In the genomic region with DNA sequence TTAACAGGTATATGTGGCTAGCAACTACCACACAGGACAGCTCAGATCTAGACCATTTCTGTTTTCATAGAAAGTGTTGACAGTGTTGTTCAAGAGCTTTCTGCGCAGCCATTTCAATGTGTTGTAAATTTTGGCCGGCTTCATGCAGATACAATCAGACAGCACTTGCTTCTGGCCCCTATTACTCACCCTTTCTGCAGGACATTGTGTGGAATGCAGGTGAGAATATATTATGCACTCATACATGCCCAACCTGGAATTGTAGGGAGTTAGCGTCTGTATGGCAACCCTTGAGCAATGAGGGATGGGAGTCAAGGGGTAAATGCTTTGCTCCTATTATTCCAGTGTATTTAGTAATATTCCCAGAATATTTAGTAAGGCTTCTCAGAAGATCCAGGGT, we compare ENCODE assay signal across 22 cellular contexts.
DNase-seq lines count a peak whose midpoint lies in the region; ATAC-seq and TF ChIP-seq lines count a peak whose summit lies in the region.
"Had no signal": no experiment of that assay in that cellular context is flagged by ENCODE, and none has a peak within 500 bp of the region (broad histone marks: within the 10 kb centered on the region; RNA-seq: fewer than 3 reads in every experiment).

No MANE protein-coding gene starts in this region.

- H3K4me2 ChIP-seq in PC-3 (ENCODE audit: low read length) (no peak overlapping the region), mesendoderm (ENCODE audit: low read length) (no peak overlapping the region), trophoblast cell (ENCODE audit: low read length) (no peak overlapping the region)
- H3K4me2 ChIP-seq: BLaER1 had no signal

- CTCF ChIA-PET in PC-3 (lab: Charles Lee) = no interaction called here

- H4K8ac ChIP-seq in mesendoderm (ENCODE audit: low read depth, low read length) (no peak overlapping the region), trophoblast cell (ENCODE audit: low read depth, low read length) (no peak overlapping the region)

- no peak overlapping the region for H3K23ac ChIP-seq in mesendoderm (ENCODE audit: low read length)
- no peak overlapping the region for H3K23ac ChIP-seq in trophoblast cell (ENCODE audit: low read length)

- no peak overlapping the region for H4K5ac ChIP-seq in mesendoderm (ENCODE audit: low read length)

- no peaks in the 10 kb centered on the region for H3K4me1 ChIP-seq in PC-3 (ENCODE audit: insufficient read depth, low read length)
- no peaks in the 10 kb centered on the region for H3K4me1 ChIP-seq in mesendoderm (ENCODE audit: control insufficient read depth, low read depth, low read length)
- H3K4me1 ChIP-seq in trophoblast cell (ENCODE audit: control insufficient read depth in 1 of 2, insufficient read depth in 2 of 2, low read length in 2 of 2) = peaks cover 0 to 5% of the 10 kb centered on the region in 2 experiments
- H3K4me1 ChIP-seq: BLaER1 had no signal

- no peak for TF ChIP-seq CTCF in PC-3 (conservative IDR thresholded peaks at IDR 0.05; ENCODE audit: low read depth, low read length)

- H3K4ac ChIP-seq in mesendoderm (ENCODE audit: low read depth, low read length) (no peak overlapping the region), trophoblast cell (ENCODE audit: low read depth, low read length) (no peak overlapping the region)

- H4K12ac ChIP-seq in trophoblast cell (ENCODE audit: low read depth, low read length) = no peak overlapping the region

- H3K79me2 ChIP-seq in PC-3 (ENCODE audit: low read length) = no peaks in the 10 kb centered on the region
- H3K79me2 ChIP-seq in mesendoderm (ENCODE audit: control insufficient read depth, insufficient read depth, low read length) = no peaks in the 10 kb centered on the region
- no peaks in the 10 kb centered on the region for H3K79me2 ChIP-seq in trophoblast cell (ENCODE audit: control insufficient read depth, insufficient read depth, low read length, poor library complexity)

- no peak overlapping the region for H3K27ac ChIP-seq in PC-3 (ENCODE audit: low read length)
- H3K27ac ChIP-seq in mesendoderm (ENCODE audit: low read depth, low read length) = no peak overlapping the region
- no peak overlapping the region for H3K27ac ChIP-seq in trophoblast cell (ENCODE audit: low read depth, low read length)
- H3K27ac ChIP-seq: BLaER1 had no signal

- no peaks in the 10 kb centered on the region for H3F3A ChIP-seq in PC-3 (ENCODE audit: low read length, unreplicated experiment)

- no peak overlapping the region for H2AFZ ChIP-seq in PC-3 (ENCODE audit: low read length)
- H2AFZ ChIP-seq in trophoblast cell (ENCODE audit: insufficient read depth, low read length, poor library complexity) = no peak overlapping the region

- H2BK5ac ChIP-seq in mesendoderm (ENCODE audit: low read length) (no peak overlapping the region), trophoblast cell (ENCODE audit: low read depth, low read length, poor library complexity) (no peak overlapping the region)

- H3K4me3 ChIP-seq in PC-3 (ENCODE audit: low read length) (no peak overlapping the region), mesendoderm (ENCODE audit: low read length) (no peak overlapping the region), trophoblast cell (ENCODE audit: low read depth, low read length) (no peak overlapping the region)
- H3K4me3 ChIP-seq: BLaER1, GM12878 had no signal

- H4K20me1 ChIP-seq in PC-3 (ENCODE audit: low read length) = no peaks in the 10 kb centered on the region
- H4K20me1 ChIP-seq: BLaER1 had no signal

- no peaks in the 10 kb centered on the region for H3K79me1 ChIP-seq in mesendoderm (ENCODE audit: low read length)
- no peaks in the 10 kb centered on the region for H3K79me1 ChIP-seq in trophoblast cell (ENCODE audit: low read length)

- H3K18ac ChIP-seq in mesendoderm (ENCODE audit: low read length) = peak overlapping the region; percentile 31
- H3K18ac ChIP-seq in trophoblast cell (ENCODE audit: low read length) = no peak overlapping the region

- H3K9ac ChIP-seq in PC-3 (ENCODE audit: low read length) = no peak overlapping the region
- no peak overlapping the region for H3K9ac ChIP-seq in mesendoderm (ENCODE audit: low read length)
- H3K9ac ChIP-seq in trophoblast cell (ENCODE audit: low read length) = no peak overlapping the region
- H3K9ac ChIP-seq: BLaER1 had no signal

- POLR2A ChIA-PET in PC-3 (lab: Charles Lee; ENCODE audit: unreplicated experiment) = no interaction called here

- H4K91ac ChIP-seq in trophoblast cell (ENCODE audit: low read depth, low read length) = no peak overlapping the region

- H3K56ac ChIP-seq in mesendoderm (ENCODE audit: low read length) = no peak overlapping the region

- intact Hi-C loops in PC-3 (cut with micrococcal nuclease) = no loop called here

- no CpG with 5 or more reads among the region's 3 CpGs for WGBS in mesendoderm (ENCODE audit: extremely low coverage, insufficient coverage, low lambda C conversion rate)
- WGBS in trophoblast cell (ENCODE audit: extremely low coverage, insufficient coverage, insufficient read length) = no CpG with 5 or more reads among the region's 3 CpGs

- no peak overlapping the region for H2BK15ac ChIP-seq in mesendoderm (replicated peaks; ENCODE audit: low read depth)

- H2AK5ac ChIP-seq in mesendoderm (ENCODE audit: low read length) = no peak overlapping the region
- no peak overlapping the region for H2AK5ac ChIP-seq in trophoblast cell (ENCODE audit: low read length)

- H3K9me3 ChIP-seq in PC-3 (ENCODE audit: low read length) (no peaks in the 10 kb centered on the region), trophoblast cell (ENCODE audit: insufficient read depth, low read depth, low read length) (no peaks in the 10 kb centered on the region)
- H3K9me3 ChIP-seq: BE2C, BLaER1 had no signal

- H3K36me3 ChIP-seq in PC-3 (ENCODE audit: low read depth, low read length) (no peaks in the 10 kb centered on the region), mesendoderm (ENCODE audit: control insufficient read depth, insufficient read depth, low read length) (no peaks in the 10 kb centered on the region), trophoblast cell (ENCODE audit: control insufficient read depth in 1 of 2, insufficient read depth in 2 of 2, low read length in 2 of 2) (no peaks in the 10 kb centered on the region)
- H3K36me3 ChIP-seq: BE2C, BLaER1 had no signal

- DNase-seq in PC-3 = peak; percentile 19
- no peak for DNase-seq in mesendoderm
- peak; percentile 65 to 83 for DNase-seq in trophoblast cell
- DNase-seq in OCI-M2 (lab: John Stamatoyannopoulos, UW; ENCODE audit: unreplicated experiment) = no peak
- DNase-seq in RPMI8226 = no peak
- DNase-seq: 8988T; ACHN; BE2C; C1 segment of cervical spinal cord; CD4-positive, alpha-beta memory T cell; CD4-positive, CD25-positive, alpha-beta regulatory T cell; CD8-positive, alpha-beta memory T cell; COR-L47; DMS 273 treated with DMSO at 0.1 percent for 48 hours; DMS153; DMS53; DMS79; DND-41; EL; GDM1 had no signal

- H3K9me2 ChIP-seq in PC-3 (replicated peaks; ENCODE audit: low read length) = no peaks in the 10 kb centered on the region

- H2BK12ac ChIP-seq in trophoblast cell (ENCODE audit: low read length) = no peak overlapping the region

- H3K14ac ChIP-seq in trophoblast cell (ENCODE audit: low read length) = no peak overlapping the region

- no TSS peak for BruUV-seq in PC-3 (replicated peaks; lab: Mats Ljungman, UMichigan)

- H3K27me3 ChIP-seq in PC-3 (ENCODE audit: low read length) (no peaks in the 10 kb centered on the region), mesendoderm (ENCODE audit: insufficient read depth, low read length, poor library complexity) (no peaks in the 10 kb centered on the region), trophoblast cell (ENCODE audit: insufficient read depth, low read length) (no peaks in the 10 kb centered on the region)
- H3K27me3 ChIP-seq: BE2C, BLaER1 had no signal

- no peak overlapping the region for H2BK120ac ChIP-seq in mesendoderm (ENCODE audit: low read depth, low read length)
- no peak overlapping the region for H2BK120ac ChIP-seq in trophoblast cell (ENCODE audit: insufficient read depth, low read length, poor library complexity)

- no peak for ATAC-seq in PC-3
- ATAC-seq: GM12878 had no signal

Comparison
In these comparisons a context has a peak if more than half of its experiments do, and no peak if none do; other contexts are left out.
1. DNase-seq: peak in PC-3 (single experiment) and trophoblast cell (2 of 2); none in mesendoderm (single experiment), OCI-M2 (single experiment) and RPMI8226 (single experiment).